8 cellular contexts compared by ENCODE assay signal in genomic region chr7:130441408-130441854, GRCh38. TPM values are rescaled to one million over a fixed set of nuclear protein-coding genes. Genes with fewer than 3 reads are reported as not detected.
DNase-seq lines count a peak whose midpoint lies in the region; ATAC-seq and TF ChIP-seq lines count a peak whose summit lies in the region.

No MANE protein-coding gene starts in this region.

- ATAC-seq in activated CD8-positive, alpha-beta memory T cell treated with anti-CD3 and anti-CD28 coated beads, Interleukin-2, amount 10 ng/mL, durations not matched to agents 7 days and 5 days: no peak
- no peak for ATAC-seq in GM21515 (IDR thresholded peaks at IDR 0.05; ENCODE audit: unreplicated experiment)
- no peak for ATAC-seq in HG02571 (IDR thresholded peaks at IDR 0.05; ENCODE audit: unreplicated experiment)

- no peak for DNase-seq in activated CD8-positive, alpha-beta memory T cell treated with anti-CD3 and anti-CD28 coated beads, Interleukin-2, amount 10 ng/mL, durations not matched to agents 7 days and 5 days
- DNase-seq in activated CD8-positive, alpha-beta memory T cell treated with anti-CD3 and anti-CD28 coated beads for 24 hours: no peak
- peak; percentile 91 for DNase-seq in NCI-H2196 (lab: John Stamatoyannopoulos, UW; ENCODE audit: unreplicated experiment)
- no peak for DNase-seq in astrocyte of the spinal cord (ENCODE audit: low read depth, low spot score)
- peak; percentile 52 for DNase-seq in kidney tubule cell (ENCODE audit: low spot score)
- DNase-seq in substantia nigra (lab: John Stamatoyannopoulos, UW): peak in 4 of 49 donors; percentile 10 to 49 (median 28)

- CTCF ChIA-PET in activated CD8-positive, alpha-beta memory T cell treated with anti-CD3 and anti-CD28 coated beads, Interleukin-2, amount 10 ng/mL, durations not matched to agents 7 days and 5 days (lab: Charles Lee): interaction anchor here (1.0 kb wide), 1 partner anchor 70 kb away, joined by 3 read pairs; no protein-coding TSS in a partner anchor

- H3K27me3 Mint-ChIP-seq in activated CD8-positive, alpha-beta memory T cell treated with anti-CD3 and anti-CD28 coated beads, Interleukin-2, amount 10 ng/mL, durations not matched to agents 7 days and 5 days: no peaks in the 10 kb centered on the region

- peak overlapping the region; percentile 97 for H3K27ac Mint-ChIP-seq in activated CD8-positive, alpha-beta memory T cell treated with anti-CD3 and anti-CD28 coated beads, Interleukin-2, amount 10 ng/mL, durations not matched to agents 7 days and 5 days

- peaks cover 13% of the 10 kb centered on the region for H3K36me3 Mint-ChIP-seq in activated CD8-positive, alpha-beta memory T cell treated with anti-CD3 and anti-CD28 coated beads, Interleukin-2, amount 10 ng/mL, durations not matched to agents 7 days and 5 days

- no peaks in the 10 kb centered on the region for H3K9me3 Mint-ChIP-seq in activated CD8-positive, alpha-beta memory T cell treated with anti-CD3 and anti-CD28 coated beads, Interleukin-2, amount 10 ng/mL, durations not matched to agents 7 days and 5 days (ENCODE audit: low read depth)

- H3K4me3 Mint-ChIP-seq in activated CD8-positive, alpha-beta memory T cell treated with anti-CD3 and anti-CD28 coated beads, Interleukin-2, amount 10 ng/mL, durations not matched to agents 7 days and 5 days: peak overlapping the region; percentile 96

- H3K27ac ChIP-seq in substantia nigra (ENCODE audit: low read depth, low read length, poor library complexity, severe bottlenecking): peak overlapping the region; percentile 85

- in situ Hi-C loops in astrocyte of the spinal cord (cut with HindIII; ENCODE audit: low sequenced_read_pairs): no loop called here

- H3K4me1 Mint-ChIP-seq in activated CD8-positive, alpha-beta memory T cell treated with anti-CD3 and anti-CD28 coated beads, Interleukin-2, amount 10 ng/mL, durations not matched to agents 7 days and 5 days: peaks cover 52% of the 10 kb centered on the region

- TF ChIP-seq CTCF in astrocyte of the spinal cord (IDR thresholded peaks at IDR 0.05; ENCODE audit: low read depth, low read length): no peak

- H3K4me3 ChIP-seq in astrocyte of the spinal cord (ENCODE audit: low read depth, low read length): peak overlapping the region; percentile 78

RNA-seq across cellular contexts. Expression of gene CEP41, which starts 0.6 kb away (rescaled TPM):
- total RNA-seq in activated CD8-positive, alpha-beta memory T cell treated with anti-CD3 and anti-CD28 coated beads, Interleukin-2, amount 10 ng/mL, durations not matched to agents 7 days and 5 days: 10 to 100 TPM; 22.0 to 23.3 TPM

RNA-seq across cellular contexts. Expression of gene MEST, which starts 50.5 kb away (rescaled TPM):
- 1 to 10 TPM; 2.5 to 3.2 TPM for total RNA-seq in activated CD8-positive, alpha-beta memory T cell treated with anti-CD3 and anti-CD28 coated beads, Interleukin-2, amount 10 ng/mL, durations not matched to agents 7 days and 5 days

Comparison
In these comparisons a context has a peak if more than half of its experiments do, and no peak if none do; other contexts are left out.
1. DNase-seq: peak in NCI-H2196 (single experiment) and kidney tubule cell (single experiment); none in activated CD8-positive, alpha-beta memory T cell treated with anti-CD3 and anti-CD28 coated beads, Interleukin-2, amount 10 ng/mL, durations not matched to agents 7 days and 5 days (single experiment), activated CD8-positive, alpha-beta memory T cell treated with anti-CD3 and anti-CD28 coated beads for 24 hours (single experiment) and astrocyte of the spinal cord (single experiment).